ENCODE assay signal across 2 cellular contexts in the genomic region with DNA sequence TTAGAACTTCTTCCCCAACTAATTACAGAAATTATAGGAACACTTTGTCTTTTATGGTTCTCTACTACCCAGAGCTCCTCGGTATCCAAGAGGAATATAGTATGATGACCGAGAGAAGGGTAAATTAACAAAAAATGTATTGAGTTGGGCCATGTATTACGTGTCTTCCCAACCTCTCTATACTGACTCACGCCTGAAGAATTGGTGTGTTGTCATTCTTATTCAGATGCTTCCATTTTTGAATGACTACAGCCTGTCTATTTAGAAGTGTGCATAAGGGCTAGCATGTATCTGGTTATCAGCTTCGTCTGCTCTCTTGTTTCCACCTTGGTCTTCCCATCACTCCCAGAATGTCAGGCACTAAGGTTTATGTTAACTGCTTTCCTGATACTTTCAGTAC.
TF ChIP-seq lines count a peak whose summit lies in the region.

No MANE protein-coding gene starts in this region.

TF ChIP-seq in SK-N-SH treated with all-trans-retinoic acid at 6 μM for 48 hours, 23 proteins besides CTCF, POLR2A, EP300 and RAD21 (continued from another document):
- TF ChIP-seq, protein P1, sequence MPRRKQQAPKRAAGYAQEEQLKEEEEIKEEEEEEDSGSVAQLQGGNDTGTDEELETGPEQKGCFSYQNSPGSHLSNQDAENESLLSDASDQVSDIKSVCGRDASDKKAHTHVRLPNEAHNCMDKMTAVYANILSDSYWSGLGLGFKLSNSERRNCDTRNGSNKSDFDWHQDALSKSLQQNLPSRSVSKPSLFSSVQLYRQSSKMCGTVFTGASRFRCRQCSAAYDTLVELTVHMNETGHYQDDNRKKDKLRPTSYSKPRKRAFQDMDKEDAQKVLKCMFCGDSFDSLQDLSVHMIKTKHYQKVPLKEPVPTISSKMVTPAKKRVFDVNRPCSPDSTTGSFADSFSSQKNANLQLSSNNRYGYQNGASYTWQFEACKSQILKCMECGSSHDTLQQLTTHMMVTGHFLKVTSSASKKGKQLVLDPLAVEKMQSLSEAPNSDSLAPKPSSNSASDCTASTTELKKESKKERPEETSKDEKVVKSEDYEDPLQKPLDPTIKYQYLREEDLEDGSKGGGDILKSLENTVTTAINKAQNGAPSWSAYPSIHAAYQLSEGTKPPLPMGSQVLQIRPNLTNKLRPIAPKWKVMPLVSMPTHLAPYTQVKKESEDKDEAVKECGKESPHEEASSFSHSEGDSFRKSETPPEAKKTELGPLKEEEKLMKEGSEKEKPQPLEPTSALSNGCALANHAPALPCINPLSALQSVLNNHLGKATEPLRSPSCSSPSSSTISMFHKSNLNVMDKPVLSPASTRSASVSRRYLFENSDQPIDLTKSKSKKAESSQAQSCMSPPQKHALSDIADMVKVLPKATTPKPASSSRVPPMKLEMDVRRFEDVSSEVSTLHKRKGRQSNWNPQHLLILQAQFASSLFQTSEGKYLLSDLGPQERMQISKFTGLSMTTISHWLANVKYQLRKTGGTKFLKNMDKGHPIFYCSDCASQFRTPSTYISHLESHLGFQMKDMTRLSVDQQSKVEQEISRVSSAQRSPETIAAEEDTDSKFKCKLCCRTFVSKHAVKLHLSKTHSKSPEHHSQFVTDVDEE (CRISPR knock-in tag; IDR thresholded peaks at IDR 0.05) = no peak
- TF ChIP-seq BACH2 (CRISPR knock-in tag; IDR thresholded peaks at IDR 0.05; ENCODE audit: borderline replicate concordance) = no peak

TF ChIP-seq in SK-N-SH, 30 proteins besides CTCF, POLR2A, EP300 and RAD21 (continued from another document):
- TF ChIP-seq, protein P2, sequence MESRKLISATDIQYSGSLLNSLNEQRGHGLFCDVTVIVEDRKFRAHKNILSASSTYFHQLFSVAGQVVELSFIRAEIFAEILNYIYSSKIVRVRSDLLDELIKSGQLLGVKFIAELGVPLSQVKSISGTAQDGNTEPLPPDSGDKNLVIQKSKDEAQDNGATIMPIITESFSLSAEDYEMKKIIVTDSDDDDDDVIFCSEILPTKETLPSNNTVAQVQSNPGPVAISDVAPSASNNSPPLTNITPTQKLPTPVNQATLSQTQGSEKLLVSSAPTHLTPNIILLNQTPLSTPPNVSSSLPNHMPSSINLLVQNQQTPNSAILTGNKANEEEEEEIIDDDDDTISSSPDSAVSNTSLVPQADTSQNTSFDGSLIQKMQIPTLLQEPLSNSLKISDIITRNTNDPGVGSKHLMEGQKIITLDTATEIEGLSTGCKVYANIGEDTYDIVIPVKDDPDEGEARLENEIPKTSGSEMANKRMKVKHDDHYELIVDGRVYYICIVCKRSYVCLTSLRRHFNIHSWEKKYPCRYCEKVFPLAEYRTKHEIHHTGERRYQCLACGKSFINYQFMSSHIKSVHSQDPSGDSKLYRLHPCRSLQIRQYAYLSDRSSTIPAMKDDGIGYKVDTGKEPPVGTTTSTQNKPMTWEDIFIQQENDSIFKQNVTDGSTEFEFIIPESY (IDR thresholded peaks at IDR 0.05; ENCODE audit: borderline replicate concordance, low read depth) = no peak
- TF ChIP-seq MEF2A (IDR thresholded peaks at IDR 0.05; ENCODE audit: borderline replicate concordance, low read depth) (no peak), TAF1 (IDR thresholded peaks at IDR 0.05; ENCODE audit: borderline replicate concordance, low read depth, low read length) (no peak)
- TF ChIP-seq, protein P3, sequence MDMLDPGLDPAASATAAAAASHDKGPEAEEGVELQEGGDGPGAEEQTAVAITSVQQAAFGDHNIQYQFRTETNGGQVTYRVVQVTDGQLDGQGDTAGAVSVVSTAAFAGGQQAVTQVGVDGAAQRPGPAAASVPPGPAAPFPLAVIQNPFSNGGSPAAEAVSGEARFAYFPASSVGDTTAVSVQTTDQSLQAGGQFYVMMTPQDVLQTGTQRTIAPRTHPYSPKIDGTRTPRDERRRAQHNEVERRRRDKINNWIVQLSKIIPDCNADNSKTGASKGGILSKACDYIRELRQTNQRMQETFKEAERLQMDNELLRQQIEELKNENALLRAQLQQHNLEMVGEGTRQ (IDR thresholded peaks at IDR 0.05; ENCODE audit: borderline replicate concordance, low read depth, low read length) = no peak
